8 cellular contexts compared by ENCODE assay signal in the genomic region with DNA sequence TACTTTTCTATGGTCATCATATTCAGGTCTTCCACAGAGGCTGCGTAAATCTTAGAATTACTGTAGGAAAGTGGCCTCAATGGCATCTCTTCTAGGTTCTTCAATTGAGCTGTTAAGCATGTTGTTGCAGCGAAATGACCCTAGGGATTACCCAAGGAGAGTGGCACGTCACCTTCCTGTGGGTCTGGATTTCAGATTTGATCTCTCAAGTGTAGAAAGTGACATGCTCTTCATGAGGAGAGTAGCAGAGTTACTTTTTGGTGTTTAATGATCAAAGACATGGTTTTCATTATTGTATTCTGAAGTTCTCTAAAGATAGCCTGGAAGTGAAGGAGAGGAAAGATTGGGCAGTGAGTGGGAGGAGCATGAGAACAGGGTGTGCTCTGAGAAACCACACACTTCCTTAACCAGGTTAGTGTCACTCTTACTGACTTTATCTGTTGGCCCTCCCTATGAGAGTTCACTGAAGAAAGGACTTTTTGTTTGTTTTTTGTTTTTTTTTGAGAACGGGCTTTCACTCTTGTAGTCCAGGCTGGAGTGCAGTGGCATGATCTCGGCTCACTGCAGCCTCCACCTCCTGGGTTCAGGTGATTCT.
DNase-seq lines count a peak whose midpoint lies in the region; ATAC-seq and TF ChIP-seq lines count a peak whose summit lies in the region.

No MANE protein-coding gene starts in this region.

- H3K27me3 ChIP-seq in mucosa of rectum (ENCODE audit: control insufficient read depth in 2 of 2, insufficient read depth in 2 of 2, low read length in 2 of 2) (no peaks in the 10 kb centered on the region), sigmoid colon (no peaks in the 10 kb centered on the region), ascending aorta (no peaks in the 10 kb centered on the region)

- ATAC-seq in GM18861 (IDR thresholded peaks at IDR 0.05; ENCODE audit: unreplicated experiment) (peak; percentile 86), HG02610 (IDR thresholded peaks at IDR 0.05; ENCODE audit: unreplicated experiment) (peak; percentile 91)

- intact Hi-C loops in sigmoid colon (cut with DNase I) (no loop called here), ascending aorta (cut with DNase I) (no loop called here)

- TF ChIP-seq EP300 in sigmoid colon (IDR thresholded peaks at IDR 0.05): no peak

- H3K9me3 ChIP-seq in mucosa of rectum (ENCODE audit: control insufficient read depth in 2 of 2, low read length in 2 of 2): no peaks in the 10 kb centered on the region
- no peaks in the 10 kb centered on the region for H3K9me3 ChIP-seq in sigmoid colon
- H3K9me3 ChIP-seq in ascending aorta: no peaks in the 10 kb centered on the region

- H3K9ac ChIP-seq in mucosa of rectum (ENCODE audit: low read depth in 1 of 2, low read length in 2 of 2): no peak overlapping the region

- TF ChIP-seq POLR2A in sigmoid colon (IDR thresholded peaks at IDR 0.05): no peak

- H3K4me3 ChIP-seq in mucosa of rectum (ENCODE audit: low read length in 2 of 2) (no peak overlapping the region), sigmoid colon (no peak overlapping the region), ascending aorta (no peak overlapping the region)

- peaks cover 2 to 3% of the 10 kb centered on the region in 2 donors for H3K4me1 ChIP-seq in mucosa of rectum (ENCODE audit: control insufficient read depth in 2 of 2, insufficient read depth in 2 of 2, low read length in 2 of 2)
- H3K4me1 ChIP-seq in sigmoid colon: peaks cover 0 to 7% (median 0%) of the 10 kb centered on the region in 4 donors
- H3K4me1 ChIP-seq in ascending aorta: peaks cover 0 to 3% of the 10 kb centered on the region in 2 donors

- WGBS in sigmoid colon, 2 donors: 56 to 60% methylated on average over 5 of the region's 5 CpGs

- H3K27ac ChIP-seq in mucosa of rectum (ENCODE audit: low read depth in 2 of 2, low read length in 2 of 2) (peak overlapping the region; percentile 19 to 36), sigmoid colon (no peak overlapping the region), ascending aorta (no peak overlapping the region)

- DNase-seq in NOMO-1 (lab: John Stamatoyannopoulos, UW; ENCODE audit: unreplicated experiment in 2 of 2) (peak; percentile 28 to 81), sigmoid colon (no peak), HuH-7 (ENCODE audit: low spot score) (no peak), SHP77 (lab: John Stamatoyannopoulos, UW) (no peak), ascending aorta (ENCODE audit: low spot score in 2 of 2) (no peak)

- TF ChIP-seq CTCF in sigmoid colon (IDR thresholded peaks at IDR 0.05): no peak
- TF ChIP-seq CTCF in ascending aorta (IDR thresholded peaks at IDR 0.05): no peak

- peaks cover 0 to 8% of the 10 kb centered on the region in 2 donors for H3K36me3 ChIP-seq in mucosa of rectum (ENCODE audit: control insufficient read depth in 2 of 2, insufficient read depth in 2 of 2, low read length in 2 of 2)
- H3K36me3 ChIP-seq in sigmoid colon: peaks cover 0 to 19% (median 7%) of the 10 kb centered on the region in 4 donors
- H3K36me3 ChIP-seq in ascending aorta: peaks cover 7 to 17% of the 10 kb centered on the region in 2 donors

Comparison
In these comparisons a context has a peak if more than half of its experiments do, and no peak if none do; other contexts are left out.
1. DNase-seq: peak in NOMO-1 (2 of 2); none in sigmoid colon (single experiment), HuH-7 (single experiment), SHP77 (0 of 2) and ascending aorta (0 of 2).
2. H3K27ac ChIP-seq: peak in mucosa of rectum (2 of 2); none in sigmoid colon (0 of 4) and ascending aorta (0 of 2).